1 cellular context compared by ENCODE assay signal in the genomic region with DNA sequence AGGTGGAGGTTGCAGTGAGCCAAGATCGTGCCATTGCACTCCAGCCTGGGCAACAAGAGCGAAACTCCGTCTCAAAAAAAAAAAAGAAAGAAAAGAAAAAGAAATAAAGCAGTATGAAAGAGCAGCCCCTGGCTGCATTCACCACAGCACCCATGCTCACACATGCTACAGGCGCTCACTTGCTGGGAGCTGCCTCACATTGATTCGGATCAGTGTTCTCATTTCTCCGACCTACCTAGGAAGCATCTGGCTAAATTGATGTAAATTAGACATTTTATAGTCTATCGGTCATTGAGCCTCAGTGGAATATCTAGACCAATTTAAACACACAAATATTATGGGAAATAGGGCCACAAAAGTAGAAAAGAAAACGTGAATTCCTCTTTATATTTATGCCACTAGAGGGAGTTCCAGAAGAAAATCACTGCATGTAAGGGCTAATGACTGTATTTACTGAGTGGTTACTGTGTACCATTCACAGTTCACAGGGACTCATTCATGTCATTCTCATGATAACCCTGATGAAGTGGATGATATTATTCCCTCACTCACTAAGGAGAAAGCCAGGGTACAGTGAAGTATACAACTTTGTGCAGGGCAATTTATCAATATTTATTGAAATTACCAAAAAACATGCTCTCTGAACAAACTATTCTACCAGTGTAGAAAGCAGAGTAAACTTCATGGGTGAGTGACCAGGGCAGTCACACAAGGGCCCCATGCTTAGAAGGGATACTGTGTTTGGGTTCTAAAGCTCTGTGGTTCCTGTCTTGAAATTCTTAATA.
TF ChIP-seq lines count a peak whose summit lies in the region.

No MANE protein-coding gene starts in this region.

TF ChIP-seq in HCT116, 20 proteins besides CTCF, POLR2A, EP300 and RAD21 (continued from another document):
- TF ChIP-seq, protein P1, sequence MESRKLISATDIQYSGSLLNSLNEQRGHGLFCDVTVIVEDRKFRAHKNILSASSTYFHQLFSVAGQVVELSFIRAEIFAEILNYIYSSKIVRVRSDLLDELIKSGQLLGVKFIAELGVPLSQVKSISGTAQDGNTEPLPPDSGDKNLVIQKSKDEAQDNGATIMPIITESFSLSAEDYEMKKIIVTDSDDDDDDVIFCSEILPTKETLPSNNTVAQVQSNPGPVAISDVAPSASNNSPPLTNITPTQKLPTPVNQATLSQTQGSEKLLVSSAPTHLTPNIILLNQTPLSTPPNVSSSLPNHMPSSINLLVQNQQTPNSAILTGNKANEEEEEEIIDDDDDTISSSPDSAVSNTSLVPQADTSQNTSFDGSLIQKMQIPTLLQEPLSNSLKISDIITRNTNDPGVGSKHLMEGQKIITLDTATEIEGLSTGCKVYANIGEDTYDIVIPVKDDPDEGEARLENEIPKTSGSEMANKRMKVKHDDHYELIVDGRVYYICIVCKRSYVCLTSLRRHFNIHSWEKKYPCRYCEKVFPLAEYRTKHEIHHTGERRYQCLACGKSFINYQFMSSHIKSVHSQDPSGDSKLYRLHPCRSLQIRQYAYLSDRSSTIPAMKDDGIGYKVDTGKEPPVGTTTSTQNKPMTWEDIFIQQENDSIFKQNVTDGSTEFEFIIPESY (IDR thresholded peaks at IDR 0.05; ENCODE audit: extremely low read depth, insufficient replicate concordance, low read length), result no peak
- TF ChIP-seq, protein P2, sequence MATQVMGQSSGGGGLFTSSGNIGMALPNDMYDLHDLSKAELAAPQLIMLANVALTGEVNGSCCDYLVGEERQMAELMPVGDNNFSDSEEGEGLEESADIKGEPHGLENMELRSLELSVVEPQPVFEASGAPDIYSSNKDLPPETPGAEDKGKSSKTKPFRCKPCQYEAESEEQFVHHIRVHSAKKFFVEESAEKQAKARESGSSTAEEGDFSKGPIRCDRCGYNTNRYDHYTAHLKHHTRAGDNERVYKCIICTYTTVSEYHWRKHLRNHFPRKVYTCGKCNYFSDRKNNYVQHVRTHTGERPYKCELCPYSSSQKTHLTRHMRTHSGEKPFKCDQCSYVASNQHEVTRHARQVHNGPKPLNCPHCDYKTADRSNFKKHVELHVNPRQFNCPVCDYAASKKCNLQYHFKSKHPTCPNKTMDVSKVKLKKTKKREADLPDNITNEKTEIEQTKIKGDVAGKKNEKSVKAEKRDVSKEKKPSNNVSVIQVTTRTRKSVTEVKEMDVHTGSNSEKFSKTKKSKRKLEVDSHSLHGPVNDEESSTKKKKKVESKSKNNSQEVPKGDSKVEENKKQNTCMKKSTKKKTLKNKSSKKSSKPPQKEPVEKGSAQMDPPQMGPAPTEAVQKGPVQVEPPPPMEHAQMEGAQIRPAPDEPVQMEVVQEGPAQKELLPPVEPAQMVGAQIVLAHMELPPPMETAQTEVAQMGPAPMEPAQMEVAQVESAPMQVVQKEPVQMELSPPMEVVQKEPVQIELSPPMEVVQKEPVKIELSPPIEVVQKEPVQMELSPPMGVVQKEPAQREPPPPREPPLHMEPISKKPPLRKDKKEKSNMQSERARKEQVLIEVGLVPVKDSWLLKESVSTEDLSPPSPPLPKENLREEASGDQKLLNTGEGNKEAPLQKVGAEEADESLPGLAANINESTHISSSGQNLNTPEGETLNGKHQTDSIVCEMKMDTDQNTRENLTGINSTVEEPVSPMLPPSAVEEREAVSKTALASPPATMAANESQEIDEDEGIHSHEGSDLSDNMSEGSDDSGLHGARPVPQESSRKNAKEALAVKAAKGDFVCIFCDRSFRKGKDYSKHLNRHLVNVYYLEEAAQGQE (IDR thresholded peaks at IDR 0.05; ENCODE audit: low read depth), result no peak
- TF ChIP-seq POLR2AphosphoS5 (IDR thresholded peaks at IDR 0.05; ENCODE audit: low read depth, low read length), result no peak
- no peak for TF ChIP-seq CEBPB (IDR thresholded peaks at IDR 0.05; ENCODE audit: low read depth)
- no peak for TF ChIP-seq EGR1 (IDR thresholded peaks at IDR 0.05; ENCODE audit: low read depth)
